Comparison of ENCODE assay signal across 1 cellular context in genomic region chr2:121150126-121150525, GRCh38.
TF ChIP-seq lines count a peak whose summit lies in the region.

No MANE protein-coding gene starts in this region.

TF ChIP-seq in GM23338, 12 proteins besides CTCF, POLR2A, EP300 and RAD21 (continued from another document):
- TF ChIP-seq REST (IDR thresholded peaks at IDR 0.05; ENCODE audit: unreplicated experiment) (no peak), CREB1 (CRISPR knock-in tag; IDR thresholded peaks at IDR 0.05; ENCODE audit: low read depth) (no peak), ETS1 (IDR thresholded peaks at IDR 0.05) (no peak), EZH2 (IDR thresholded peaks at IDR 0.05; ENCODE audit: low read depth, unreplicated experiment) (no peak)
TF ChIP-seq in GM23338: peak in this region for 0.
